ENCODE assay signal across 8 cellular contexts in genomic region chr10:6202098-6202683, GRCh38. TPM values are rescaled to one million over a fixed set of nuclear protein-coding genes. Genes with fewer than 3 reads are reported as not detected.
DNase-seq lines count a peak whose midpoint lies in the region; ATAC-seq and TF ChIP-seq lines count a peak whose summit lies in the region.

No MANE protein-coding gene starts in this region.

- H3K4me3 ChIP-seq in SJSA1 (peak overlapping the region; percentile 71), fibroblast of the aortic adventitia (ENCODE audit: low read depth, low read length) (peak overlapping the region; percentile 62), rectal smooth muscle tissue (ENCODE audit: low read length) (peak overlapping the region; percentile 85)

- DNase-seq in NCI-H146 treated with DMSO at 0.1 percent for 48 hours (lab: John Stamatoyannopoulos, UW; ENCODE audit: unreplicated experiment) (peak; percentile 50), NCI-H146 (lab: John Stamatoyannopoulos, UW) (no peak), SJSA1 (ENCODE audit: low read depth in 1 of 2, low spot score in 2 of 2) (no peak), fibroblast of the aortic adventitia (ENCODE audit: low read depth) (no peak), NCI-H345 (lab: John Stamatoyannopoulos, UW) (no peak)
- no peak for DNase-seq in effector CD8-positive, alpha-beta T cell (lab: John Stamatoyannopoulos, UW)

- H3K27ac ChIP-seq in SJSA1 (no peak overlapping the region), rectal smooth muscle tissue (ENCODE audit: low read depth, low read length) (no peak overlapping the region)

- H3K9ac ChIP-seq in rectal smooth muscle tissue (ENCODE audit: low read length) = peak overlapping the region; percentile 56

- no peaks in the 10 kb centered on the region for H3K27me3 ChIP-seq in SJSA1 (replicated peaks)
- peaks cover 4% of the 10 kb centered on the region for H3K27me3 ChIP-seq in rectal smooth muscle tissue (ENCODE audit: control insufficient read depth, insufficient read depth, low read length)

- no peak for ATAC-seq in esophagus mucosa

- no peak for TF ChIP-seq CTCF in fibroblast of the aortic adventitia (IDR thresholded peaks at IDR 0.05; ENCODE audit: insufficient read depth, low read length)

- H3K36me3 ChIP-seq in SJSA1 = peaks cover 9% of the 10 kb centered on the region
- no peaks in the 10 kb centered on the region for H3K36me3 ChIP-seq in rectal smooth muscle tissue (ENCODE audit: control insufficient read depth, insufficient read depth, low read length)

- H3K4me1 ChIP-seq in SJSA1 (replicated peaks) (peaks cover 42% of the 10 kb centered on the region), rectal smooth muscle tissue (ENCODE audit: control insufficient read depth, insufficient read depth, low read length) (peaks cover 16% of the 10 kb centered on the region)

- peaks cover 7% of the 10 kb centered on the region; the same call in 1 of the 2 replicates for H3K9me3 ChIP-seq in SJSA1 (replicated peaks)

RNA-seq across cellular contexts. Expression of gene PFKFB3, which starts 0.5 kb away (rescaled TPM):
- 15.6 and 21.8 TPM in 2 replicates for total RNA-seq in SJSA1 (2014; rRNA removed; shearing (Covaris generic))
- total RNA-seq in fibroblast of the aortic adventitia (ENCODE audit: low replicate concordance) = 9.4 and 23.0 TPM in 2 replicates
- total RNA-seq in esophagus mucosa = 48.2 TPM
